1 cellular context compared by ENCODE assay signal in the genomic region with DNA sequence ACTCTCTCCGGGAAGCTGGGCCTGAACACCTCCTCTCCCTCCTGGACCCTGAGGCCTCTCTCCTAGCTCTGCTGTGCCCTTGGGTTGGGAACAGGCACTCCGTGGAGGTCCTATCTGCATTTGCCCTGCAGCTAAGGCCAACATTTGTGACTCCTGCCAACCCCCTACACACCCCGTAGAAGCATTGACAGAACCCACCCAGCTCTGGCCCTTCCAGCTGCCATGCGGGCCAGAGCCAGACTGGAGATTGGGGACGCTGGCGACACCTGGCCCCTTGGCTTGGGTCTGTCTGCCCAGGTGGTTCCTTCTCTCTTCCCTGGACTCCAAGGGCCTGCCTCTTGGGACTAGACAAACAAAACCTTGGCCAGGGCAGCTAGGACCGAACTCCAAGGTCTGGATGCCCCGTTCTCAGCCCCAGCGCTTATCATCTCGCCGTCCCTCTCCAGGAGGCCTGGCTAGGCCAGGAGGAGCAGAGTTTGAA.
A peak's percentile ranks its signal among the peaks of the same experiment; 100 is the strongest.
TF ChIP-seq lines count a peak whose summit lies in the region.

No MANE protein-coding gene starts in this region.

TF ChIP-seq in HepG2, 621 proteins besides CTCF, POLR2A, EP300 and RAD21 (continued from another document and continues in another):
- TF ChIP-seq ZNF782 (CRISPR knock-in tag; IDR thresholded peaks at IDR 0.05; ENCODE audit: borderline replicate concordance) (peak; percentile 47; the same call in 1 of the 2 replicates), ZNF788 (CRISPR knock-in tag; IDR thresholded peaks at IDR 0.05; ENCODE audit: borderline replicate concordance) (peak; percentile 46; the same call in 1 of the 2 replicates), NRL (CRISPR knock-in tag; IDR thresholded peaks at IDR 0.05; ENCODE audit: borderline replicate concordance) (peak; percentile 16; the same call in 1 of the 2 replicates), PHF21A (CRISPR knock-in tag; IDR thresholded peaks at IDR 0.05) (0 out of 2 replicates have a peak, but pooled peaks have one; percentile 8), ZNF44 (CRISPR knock-in tag; IDR thresholded peaks at IDR 0.05) (peak; percentile 86), SMYD3 (CRISPR knock-in tag; IDR thresholded peaks at IDR 0.05) (no peak), TBX2 (CRISPR knock-in tag; IDR thresholded peaks at IDR 0.05; ENCODE audit: borderline replicate concordance) (peak; percentile 77), SCMH1 (CRISPR knock-in tag; IDR thresholded peaks at IDR 0.05; ENCODE audit: borderline replicate concordance) (no peak), ZNF296 (CRISPR knock-in tag; conservative IDR thresholded peaks at IDR 0.05) (0 out of 2 replicates have a peak, but pooled peaks have one; percentile 65), ZNF501 (CRISPR knock-in tag; IDR thresholded peaks at IDR 0.05) (peak; percentile 55; the same call in 1 of the 2 replicates), KAT2B (IDR thresholded peaks at IDR 0.05; ENCODE audit: borderline replicate concordance, low read depth, low read length) (no peak), BRD4 (CRISPR knock-in tag; IDR thresholded peaks at IDR 0.05) (no peak; the same call in 1 of the 2 replicates), CENPT (CRISPR knock-in tag; IDR thresholded peaks at IDR 0.05; ENCODE audit: low read depth) (0 out of 2 replicates have a peak, but pooled peaks have one; percentile 18), ZMYM2 (CRISPR knock-in tag; IDR thresholded peaks at IDR 0.05) (no peak), ZNF609 (CRISPR knock-in tag; IDR thresholded peaks at IDR 0.05; ENCODE audit: borderline replicate concordance) (peak; percentile 61; the same call in 1 of the 2 replicates), ZSCAN12 (CRISPR knock-in tag; IDR thresholded peaks at IDR 0.05) (no peak), HNRNPLL (IDR thresholded peaks at IDR 0.05; ENCODE audit: low read depth, low read length, poor library complexity, severe bottlenecking) (no peak), SOX6 (IDR thresholded peaks at IDR 0.05) (no peak), SOX6 (CRISPR knock-in tag; IDR thresholded peaks at IDR 0.05) (0 out of 2 replicates have a peak, but pooled peaks have one; percentile 6), ZUFSP (CRISPR knock-in tag; IDR thresholded peaks at IDR 0.05; ENCODE audit: borderline replicate concordance) (no peak), TCF7L2 (IDR thresholded peaks at IDR 0.05; ENCODE audit: low read depth, low read length) (no peak), ZBTB38 (CRISPR knock-in tag; IDR thresholded peaks at IDR 0.05) (no peak), ZNF317 (CRISPR knock-in tag; IDR thresholded peaks at IDR 0.05) (peak; percentile 64; the same call in 1 of the 2 replicates), TEAD2 (CRISPR knock-in tag; IDR thresholded peaks at IDR 0.05) (0 out of 2 replicates have a peak, but pooled peaks have one; percentile 29), ZNF354B (CRISPR knock-in tag; IDR thresholded peaks at IDR 0.05) (no peak), KAT7 (CRISPR knock-in tag; IDR thresholded peaks at IDR 0.05; ENCODE audit: borderline replicate concordance) (no peak; the same call in 1 of the 2 replicates), ZNF597 (CRISPR knock-in tag; IDR thresholded peaks at IDR 0.05) (no peak), HOXA7 (CRISPR knock-in tag; IDR thresholded peaks at IDR 0.05) (no peak), ZNF543 (CRISPR knock-in tag; IDR thresholded peaks at IDR 0.05) (peak; percentile 70), ZSCAN31 (CRISPR knock-in tag; IDR thresholded peaks at IDR 0.05; ENCODE audit: low read depth) (0 out of 2 replicates have a peak, but pooled peaks have one; percentile 3), NFE2L2 (IDR thresholded peaks at IDR 0.05; ENCODE audit: low read length) (no peak), ZNF329 (CRISPR knock-in tag; IDR thresholded peaks at IDR 0.05; ENCODE audit: low read depth) (no peak), SETDB1 (CRISPR knock-in tag; IDR thresholded peaks at IDR 0.05; ENCODE audit: borderline replicate concordance) (no peak), PCBP1 (IDR thresholded peaks at IDR 0.05; ENCODE audit: borderline replicate concordance, low read depth, low read length) (no peak)
- TF ChIP-seq, protein P1, sequence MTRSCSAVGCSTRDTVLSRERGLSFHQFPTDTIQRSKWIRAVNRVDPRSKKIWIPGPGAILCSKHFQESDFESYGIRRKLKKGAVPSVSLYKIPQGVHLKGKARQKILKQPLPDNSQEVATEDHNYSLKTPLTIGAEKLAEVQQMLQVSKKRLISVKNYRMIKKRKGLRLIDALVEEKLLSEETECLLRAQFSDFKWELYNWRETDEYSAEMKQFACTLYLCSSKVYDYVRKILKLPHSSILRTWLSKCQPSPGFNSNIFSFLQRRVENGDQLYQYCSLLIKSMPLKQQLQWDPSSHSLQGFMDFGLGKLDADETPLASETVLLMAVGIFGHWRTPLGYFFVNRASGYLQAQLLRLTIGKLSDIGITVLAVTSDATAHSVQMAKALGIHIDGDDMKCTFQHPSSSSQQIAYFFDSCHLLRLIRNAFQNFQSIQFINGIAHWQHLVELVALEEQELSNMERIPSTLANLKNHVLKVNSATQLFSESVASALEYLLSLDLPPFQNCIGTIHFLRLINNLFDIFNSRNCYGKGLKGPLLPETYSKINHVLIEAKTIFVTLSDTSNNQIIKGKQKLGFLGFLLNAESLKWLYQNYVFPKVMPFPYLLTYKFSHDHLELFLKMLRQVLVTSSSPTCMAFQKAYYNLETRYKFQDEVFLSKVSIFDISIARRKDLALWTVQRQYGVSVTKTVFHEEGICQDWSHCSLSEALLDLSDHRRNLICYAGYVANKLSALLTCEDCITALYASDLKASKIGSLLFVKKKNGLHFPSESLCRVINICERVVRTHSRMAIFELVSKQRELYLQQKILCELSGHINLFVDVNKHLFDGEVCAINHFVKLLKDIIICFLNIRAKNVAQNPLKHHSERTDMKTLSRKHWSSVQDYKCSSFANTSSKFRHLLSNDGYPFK (CRISPR knock-in tag; IDR thresholded peaks at IDR 0.05; ENCODE audit: borderline replicate concordance), result peak; percentile 36; the same call in 1 of the 2 replicates
- TF ChIP-seq, protein P2, sequence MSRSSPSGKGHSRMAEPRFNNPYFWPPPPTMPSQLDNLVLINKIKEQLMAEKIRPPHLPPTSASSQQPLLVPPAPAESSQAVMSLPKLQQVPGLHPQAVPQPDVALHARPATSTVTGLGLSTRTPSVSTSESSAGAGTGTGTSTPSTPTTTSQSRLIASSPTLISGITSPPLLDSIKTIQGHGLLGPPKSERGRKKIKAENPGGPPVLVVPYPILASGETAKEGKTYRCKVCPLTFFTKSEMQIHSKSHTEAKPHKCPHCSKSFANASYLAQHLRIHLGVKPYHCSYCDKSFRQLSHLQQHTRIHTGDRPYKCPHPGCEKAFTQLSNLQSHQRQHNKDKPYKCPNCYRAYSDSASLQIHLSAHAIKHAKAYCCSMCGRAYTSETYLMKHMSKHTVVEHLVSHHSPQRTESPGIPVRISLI (CRISPR knock-in tag; IDR thresholded peaks at IDR 0.05; ENCODE audit: borderline replicate concordance), result no peak
- TF ChIP-seq, protein P3, sequence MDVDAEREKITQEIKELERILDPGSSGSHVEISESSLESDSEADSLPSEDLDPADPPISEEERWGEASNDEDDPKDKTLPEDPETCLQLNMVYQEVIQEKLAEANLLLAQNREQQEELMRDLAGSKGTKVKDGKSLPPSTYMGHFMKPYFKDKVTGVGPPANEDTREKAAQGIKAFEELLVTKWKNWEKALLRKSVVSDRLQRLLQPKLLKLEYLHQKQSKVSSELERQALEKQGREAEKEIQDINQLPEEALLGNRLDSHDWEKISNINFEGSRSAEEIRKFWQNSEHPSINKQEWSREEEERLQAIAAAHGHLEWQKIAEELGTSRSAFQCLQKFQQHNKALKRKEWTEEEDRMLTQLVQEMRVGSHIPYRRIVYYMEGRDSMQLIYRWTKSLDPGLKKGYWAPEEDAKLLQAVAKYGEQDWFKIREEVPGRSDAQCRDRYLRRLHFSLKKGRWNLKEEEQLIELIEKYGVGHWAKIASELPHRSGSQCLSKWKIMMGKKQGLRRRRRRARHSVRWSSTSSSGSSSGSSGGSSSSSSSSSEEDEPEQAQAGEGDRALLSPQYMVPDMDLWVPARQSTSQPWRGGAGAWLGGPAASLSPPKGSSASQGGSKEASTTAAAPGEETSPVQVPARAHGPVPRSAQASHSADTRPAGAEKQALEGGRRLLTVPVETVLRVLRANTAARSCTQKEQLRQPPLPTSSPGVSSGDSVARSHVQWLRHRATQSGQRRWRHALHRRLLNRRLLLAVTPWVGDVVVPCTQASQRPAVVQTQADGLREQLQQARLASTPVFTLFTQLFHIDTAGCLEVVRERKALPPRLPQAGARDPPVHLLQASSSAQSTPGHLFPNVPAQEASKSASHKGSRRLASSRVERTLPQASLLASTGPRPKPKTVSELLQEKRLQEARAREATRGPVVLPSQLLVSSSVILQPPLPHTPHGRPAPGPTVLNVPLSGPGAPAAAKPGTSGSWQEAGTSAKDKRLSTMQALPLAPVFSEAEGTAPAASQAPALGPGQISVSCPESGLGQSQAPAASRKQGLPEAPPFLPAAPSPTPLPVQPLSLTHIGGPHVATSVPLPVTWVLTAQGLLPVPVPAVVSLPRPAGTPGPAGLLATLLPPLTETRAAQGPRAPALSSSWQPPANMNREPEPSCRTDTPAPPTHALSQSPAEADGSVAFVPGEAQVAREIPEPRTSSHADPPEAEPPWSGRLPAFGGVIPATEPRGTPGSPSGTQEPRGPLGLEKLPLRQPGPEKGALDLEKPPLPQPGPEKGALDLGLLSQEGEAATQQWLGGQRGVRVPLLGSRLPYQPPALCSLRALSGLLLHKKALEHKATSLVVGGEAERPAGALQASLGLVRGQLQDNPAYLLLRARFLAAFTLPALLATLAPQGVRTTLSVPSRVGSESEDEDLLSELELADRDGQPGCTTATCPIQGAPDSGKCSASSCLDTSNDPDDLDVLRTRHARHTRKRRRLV (CRISPR knock-in tag; IDR thresholded peaks at IDR 0.05), result no peak
- TF ChIP-seq, protein P4, sequence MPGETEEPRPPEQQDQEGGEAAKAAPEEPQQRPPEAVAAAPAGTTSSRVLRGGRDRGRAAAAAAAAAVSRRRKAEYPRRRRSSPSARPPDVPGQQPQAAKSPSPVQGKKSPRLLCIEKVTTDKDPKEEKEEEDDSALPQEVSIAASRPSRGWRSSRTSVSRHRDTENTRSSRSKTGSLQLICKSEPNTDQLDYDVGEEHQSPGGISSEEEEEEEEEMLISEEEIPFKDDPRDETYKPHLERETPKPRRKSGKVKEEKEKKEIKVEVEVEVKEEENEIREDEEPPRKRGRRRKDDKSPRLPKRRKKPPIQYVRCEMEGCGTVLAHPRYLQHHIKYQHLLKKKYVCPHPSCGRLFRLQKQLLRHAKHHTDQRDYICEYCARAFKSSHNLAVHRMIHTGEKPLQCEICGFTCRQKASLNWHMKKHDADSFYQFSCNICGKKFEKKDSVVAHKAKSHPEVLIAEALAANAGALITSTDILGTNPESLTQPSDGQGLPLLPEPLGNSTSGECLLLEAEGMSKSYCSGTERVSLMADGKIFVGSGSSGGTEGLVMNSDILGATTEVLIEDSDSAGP (CRISPR knock-in tag; IDR thresholded peaks at IDR 0.05; ENCODE audit: borderline replicate concordance), result peak; percentile 70; the same call in 1 of the 2 replicates
